9 cellular contexts compared by ENCODE assay signal in genomic region chr7:101728888-101729883, GRCh38.
DNase-seq lines count a peak whose midpoint lies in the region; ATAC-seq and TF ChIP-seq lines count a peak whose summit lies in the region.
"Had no signal": no experiment of that assay in that cellular context is flagged by ENCODE, and none has a peak within 500 bp of the region (broad histone marks: within the 10 kb centered on the region; RNA-seq: fewer than 3 reads in every experiment).

No MANE protein-coding gene starts in this region.

- H3K9ac ChIP-seq in duodenal mucosa (ENCODE audit: low read depth in 1 of 2, low read length in 2 of 2) = no peak overlapping the region

- TF ChIP-seq CTCF in osteoblast (IDR thresholded peaks at IDR 0.05; ENCODE audit: extremely low read depth, low read depth, low read length) = no peak

- peaks cover 7 to 17% of the 10 kb centered on the region in 2 donors for H3K4me1 ChIP-seq in duodenal mucosa (ENCODE audit: control insufficient read depth in 1 of 2, insufficient read depth in 2 of 2, low read length in 2 of 2)
- H3K4me1 ChIP-seq in osteoblast (ENCODE audit: insufficient read depth, low read length) = peaks cover 15% of the 10 kb centered on the region

- H2AFZ ChIP-seq in osteoblast (ENCODE audit: low read length) = no peak overlapping the region

- peak overlapping the region; percentile 46 for H3K27ac ChIP-seq in duodenal mucosa (ENCODE audit: low read depth, low read length)
- H3K27ac ChIP-seq in osteoblast (ENCODE audit: low read depth, low read length) = peak overlapping the region; percentile 75
- H3K27ac ChIP-seq: coronary artery had no signal

- DNase-seq in EL (peak; percentile 81), OCI-M1 (lab: John Stamatoyannopoulos, UW) (peak; percentile 91), osteoblast (ENCODE audit: insufficient read length, low spot score, missing footprints) (peak; percentile 91)
- no peak for DNase-seq in stimulated activated CD4-positive, alpha-beta T cell treated with anti-CD3 and anti-CD28 coated beads, Interleukin-1b, Interleukin-23, amount 100 ng/mL, for 48 hours

- H3K9me3 ChIP-seq in duodenal mucosa (ENCODE audit: control insufficient read depth in 1 of 2, low read length in 2 of 2) (no peaks in the 10 kb centered on the region), osteoblast (ENCODE audit: low read depth, low read length) (no peaks in the 10 kb centered on the region)

- no peaks in the 10 kb centered on the region for H4K20me1 ChIP-seq in osteoblast (ENCODE audit: insufficient read depth, low read length)

- H3K4me2 ChIP-seq in osteoblast (ENCODE audit: insufficient read depth, low read length) = no peak overlapping the region

- H3K4me3 ChIP-seq in duodenal mucosa (ENCODE audit: low read depth in 1 of 2, low read length in 2 of 2) (no peak overlapping the region), osteoblast (ENCODE audit: insufficient read depth, low read length) (no peak overlapping the region)
- H3K4me3 ChIP-seq: coronary artery had no signal

- H3K36me3 ChIP-seq in duodenal mucosa (ENCODE audit: control insufficient read depth in 1 of 2, insufficient read depth in 2 of 2, low read length in 2 of 2) (no peaks in the 10 kb centered on the region), osteoblast (ENCODE audit: insufficient read depth, low read length) (no peaks in the 10 kb centered on the region)

- H3K27me3 ChIP-seq in duodenal mucosa (ENCODE audit: control insufficient read depth in 1 of 2, insufficient read depth in 2 of 2, low read length in 2 of 2) (no peaks in the 10 kb centered on the region), osteoblast (ENCODE audit: insufficient read depth, low read length) (peaks cover 2% of the 10 kb centered on the region)

- ATAC-seq in GM18517 (IDR thresholded peaks at IDR 0.05; ENCODE audit: unreplicated experiment) (no peak), HG02938 (IDR thresholded peaks at IDR 0.05; ENCODE audit: unreplicated experiment) (no peak), HG02763 (IDR thresholded peaks at IDR 0.05; ENCODE audit: unreplicated experiment) (no peak)

- no peaks in the 10 kb centered on the region for H3K79me2 ChIP-seq in osteoblast (ENCODE audit: insufficient read depth, low read length)
